Comparison of ENCODE assay signal across 8 cellular contexts in genomic region chr3:197949191-197949766, GRCh38. TPM values are rescaled to one million over a fixed set of nuclear protein-coding genes. Genes with fewer than 3 reads are reported as not detected.
DNase-seq lines count a peak whose midpoint lies in the region; ATAC-seq and TF ChIP-seq lines count a peak whose summit lies in the region.

No MANE protein-coding gene starts in this region.

- H3K4me1 ChIP-seq in cardiac muscle cell (ENCODE audit: low read depth) (peaks cover 25% of the 10 kb centered on the region), lower lobe of right lung (peaks cover 40% of the 10 kb centered on the region), vagina (peaks cover 43% of the 10 kb centered on the region)

- ATAC-seq in lower lobe of right lung: no peak
- no peak for ATAC-seq in GM18907 (IDR thresholded peaks at IDR 0.05; ENCODE audit: unreplicated experiment)

- H3K9me3 ChIP-seq in cardiac muscle cell (ENCODE audit: low read depth) (no peaks in the 10 kb centered on the region), lower lobe of right lung (no peaks in the 10 kb centered on the region), vagina (no peaks in the 10 kb centered on the region)

- DNase-seq in cardiac muscle cell (ENCODE audit: low read depth in 1 of 2, low spot score in 1 of 2): no peak
- no peak for DNase-seq in cardiac septum (ENCODE audit: low spot score)
- DNase-seq in astrocyte of the cerebellum (ENCODE audit: low read depth): no peak
- DNase-seq in lower lobe of right lung: no peak
- no peak for DNase-seq in vagina (ENCODE audit: extremely low spot score in 2 of 2)
- no peak for DNase-seq in NOMO-1 treated with DMSO at 0.1 percent for 48 hours (lab: John Stamatoyannopoulos, UW; ENCODE audit: unreplicated experiment)
- no peak for DNase-seq in NCI-H2196 (lab: John Stamatoyannopoulos, UW; ENCODE audit: unreplicated experiment)

- intact Hi-C loops in cardiac septum (cut with DNase I) (loop anchor here (2.0 kb wide), 1 partner anchor 42 kb away; no protein-coding TSS in a partner anchor), lower lobe of right lung (cut with DNase I) (no loop called here), vagina (cut with DNase I) (no loop called here)

- in situ Hi-C loops in astrocyte of the cerebellum (cut with HindIII; ENCODE audit: low sequenced_read_pairs): no loop called here

- TF ChIP-seq POLR2A in vagina (IDR thresholded peaks at IDR 0.05): no peak

- no peaks in the 10 kb centered on the region for H3K27me3 ChIP-seq in cardiac muscle cell
- no peaks in the 10 kb centered on the region for H3K27me3 ChIP-seq in lower lobe of right lung (ENCODE audit: low read depth)
- no peaks in the 10 kb centered on the region for H3K27me3 ChIP-seq in vagina

- peak overlapping the region; percentile 95 for H3K27ac ChIP-seq in cardiac muscle cell
- H3K27ac ChIP-seq in lower lobe of right lung: peak overlapping the region; percentile 94
- H3K27ac ChIP-seq in vagina: peak overlapping the region; percentile 79

- peak overlapping the region; percentile 96 for H3K4me3 ChIP-seq in cardiac muscle cell
- H3K4me3 ChIP-seq in astrocyte of the cerebellum (ENCODE audit: low read depth, low read length): peak overlapping the region; percentile 54
- peak overlapping the region; percentile 87 for H3K4me3 ChIP-seq in lower lobe of right lung
- H3K4me3 ChIP-seq in vagina: peak overlapping the region; percentile 51 to 65

- H3K36me3 ChIP-seq in cardiac muscle cell (peaks cover 18% of the 10 kb centered on the region), lower lobe of right lung (peaks cover 36% of the 10 kb centered on the region), vagina (peaks cover 0 to 30% of the 10 kb centered on the region in 2 donors)

- TF ChIP-seq CTCF in cardiac muscle cell (IDR thresholded peaks at IDR 0.05; ENCODE audit: low read depth, low read length) (no peak), astrocyte of the cerebellum (IDR thresholded peaks at IDR 0.05; ENCODE audit: low read depth, low read length, missing control alignments) (no peak), lower lobe of right lung (IDR thresholded peaks at IDR 0.05) (no peak), vagina (IDR thresholded peaks at IDR 0.05) (no peak)

RNA-seq across cellular contexts. Expression of gene RPL35A, which starts 0.7 kb away (rescaled TPM):
- total RNA-seq in cardiac muscle cell (907 and 984 TPM in 2 replicates), cardiac septum (563 TPM), lower lobe of right lung (692 TPM), vagina (371 TPM)
- polyA plus RNA-seq in cardiac muscle cell: 845 and 927 TPM in 2 replicates

RNA-seq across cellular contexts. Expression of gene LMLN, which starts 10.7 kb away (rescaled TPM):
- 3.9 and 7.7 TPM in 2 replicates for total RNA-seq in cardiac muscle cell
- 4.9 and 7.5 TPM in 2 replicates for polyA plus RNA-seq in cardiac muscle cell
- 10.1 TPM for total RNA-seq in cardiac septum
- 12.3 TPM for total RNA-seq in lower lobe of right lung
- 18.9 TPM for total RNA-seq in vagina
